8 cellular contexts compared by ENCODE assay signal in the genomic region with DNA sequence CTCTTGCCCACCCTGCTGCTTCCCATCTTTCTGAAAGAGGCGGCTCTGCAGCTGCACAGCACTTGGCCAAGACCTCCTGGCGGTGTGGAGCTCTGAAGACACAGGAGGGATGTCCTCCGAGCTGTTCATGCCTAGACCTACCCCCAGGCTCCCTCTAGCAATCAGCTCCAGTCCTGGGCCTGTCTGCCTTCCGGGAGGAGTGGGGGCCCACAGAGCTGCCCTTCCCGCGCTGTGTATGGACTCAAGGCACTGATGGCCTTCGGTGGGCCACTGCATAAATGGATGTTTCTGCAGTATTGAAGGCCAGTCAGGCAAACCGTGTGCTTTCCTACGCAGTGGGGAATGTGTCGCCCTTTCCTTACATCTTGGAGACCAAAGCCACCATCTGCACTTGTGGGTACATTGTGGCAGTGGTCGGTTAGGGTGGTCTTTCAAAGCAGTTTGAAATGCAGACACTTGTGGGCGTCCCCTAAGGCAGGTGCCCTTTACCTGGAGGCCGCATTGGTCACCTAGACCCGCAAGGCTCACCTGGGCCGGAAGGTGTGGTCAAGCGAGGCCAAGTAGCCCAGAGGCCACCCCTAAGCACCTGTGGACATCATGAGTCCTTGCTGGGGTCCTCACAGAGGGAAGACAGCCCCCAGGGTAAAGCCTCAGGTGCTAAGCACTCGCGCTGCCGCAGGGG. TPM values are rescaled to one million over a fixed set of nuclear protein-coding genes. Genes with fewer than 3 reads are reported as not detected.
DNase-seq lines count a peak whose midpoint lies in the region; ATAC-seq and TF ChIP-seq lines count a peak whose summit lies in the region.

No MANE protein-coding gene starts in this region.

- intact Hi-C loops in ascending aorta (cut with DNase I): loop anchor here (5.0 kb wide), 3 partner anchors 36 to 476 kb away; partner anchors contain the start of gene RSPH1
- intact Hi-C loops in lower leg skin (cut with DNase I; ENCODE audit: low total_unique reads): loop anchor here (10.0 kb wide), 1 partner anchor 791 kb away; no protein-coding TSS in a partner anchor

- H3K4me3 ChIP-seq in ascending aorta (peak overlapping the region; percentile 86 to 93), lower leg skin (ENCODE audit: low read depth, poor library complexity, severe bottlenecking) (peak overlapping the region; percentile 33)

- WGBS in lower leg skin, 2 donors: 60 to 69% methylated on average over 13 to 19 of the region's 19 CpGs

- no peaks in the 10 kb centered on the region for H3K27me3 ChIP-seq in ascending aorta

- DNase-seq in activated naive CD4-positive, alpha-beta T cell treated with anti-CD3 and anti-CD28 coated beads, Interleukin-2, amount 50 U/mL, for 16 hours: no peak
- DNase-seq in ascending aorta (ENCODE audit: low spot score in 2 of 2) (no peak), lower leg skin (ENCODE audit: low spot score in 2 of 2) (peak in 1 of 2 donors; percentile 22), type B pancreatic cell (ENCODE audit: extremely low spot score, unreplicated experiment) (no peak), NCI-H748 (lab: John Stamatoyannopoulos, UW; ENCODE audit: unreplicated experiment) (no peak), ACHN (no peak)

- H3K27me3 Mint-ChIP-seq in activated naive CD4-positive, alpha-beta T cell treated with anti-CD3 and anti-CD28 coated beads, Interleukin-2, amount 50 U/mL, for 24 hours: no peaks in the 10 kb centered on the region
- H3K27me3 Mint-ChIP-seq in type B pancreatic cell: no peaks in the 10 kb centered on the region

- no peaks in the 10 kb centered on the region for H3K9me3 Mint-ChIP-seq in activated naive CD4-positive, alpha-beta T cell treated with anti-CD3 and anti-CD28 coated beads, Interleukin-2, amount 50 U/mL, for 24 hours
- peaks cover 8% of the 10 kb centered on the region for H3K9me3 Mint-ChIP-seq in type B pancreatic cell

- peaks cover 1% of the 10 kb centered on the region for H3K36me3 Mint-ChIP-seq in activated naive CD4-positive, alpha-beta T cell treated with anti-CD3 and anti-CD28 coated beads, Interleukin-2, amount 50 U/mL, for 24 hours
- peaks cover 10% of the 10 kb centered on the region for H3K36me3 Mint-ChIP-seq in type B pancreatic cell

- no peak for ATAC-seq in HG03025 (IDR thresholded peaks at IDR 0.05; ENCODE audit: low FRiP score, unreplicated experiment)

- TF ChIP-seq CTCF in ascending aorta (IDR thresholded peaks at IDR 0.05) (no peak), lower leg skin (IDR thresholded peaks at IDR 0.05) (no peak), type B pancreatic cell (conservative IDR thresholded peaks at IDR 0.05) (no peak)

- H3K9me3 ChIP-seq in ascending aorta: no peaks in the 10 kb centered on the region

- in situ Hi-C loops in ACHN (cut with HindIII; ENCODE audit: low pct_ligation_motif_present, low pct_unique_long_range_greater_than_20kb, low sequenced_read_pairs): no loop called here

- peak overlapping the region; percentile 76 for H3K4me3 Mint-ChIP-seq in activated naive CD4-positive, alpha-beta T cell treated with anti-CD3 and anti-CD28 coated beads, Interleukin-2, amount 50 U/mL, for 24 hours
- peak overlapping the region; percentile 84 for H3K4me3 Mint-ChIP-seq in type B pancreatic cell

- H3K4me1 Mint-ChIP-seq in activated naive CD4-positive, alpha-beta T cell treated with anti-CD3 and anti-CD28 coated beads, Interleukin-2, amount 50 U/mL, for 24 hours: peaks cover 32% of the 10 kb centered on the region
- peaks cover 14% of the 10 kb centered on the region for H3K4me1 Mint-ChIP-seq in type B pancreatic cell (ENCODE audit: unreplicated experiment)

- no peak for TF ChIP-seq POLR2A in lower leg skin (IDR thresholded peaks at IDR 0.05)

- peaks cover 0 to 6% of the 10 kb centered on the region in 2 donors for H3K4me1 ChIP-seq in ascending aorta

- H3K36me3 ChIP-seq in ascending aorta: no peaks in the 10 kb centered on the region

- peak overlapping the region; percentile 77 to 83 for H3K27ac ChIP-seq in ascending aorta

- peak overlapping the region; percentile 84 for H3K27ac Mint-ChIP-seq in activated naive CD4-positive, alpha-beta T cell treated with anti-CD3 and anti-CD28 coated beads, Interleukin-2, amount 50 U/mL, for 24 hours
- H3K27ac Mint-ChIP-seq in type B pancreatic cell: peak overlapping the region; percentile 92

RNA-seq across cellular contexts. Expression of gene PKNOX1, which starts 0.9 kb away (rescaled TPM):
- total RNA-seq in ascending aorta (11.2 TPM), lower leg skin (10 to 100 TPM in 2 of 4 donors, 1 to 10 TPM in 2; 4.9 to 13.8 (median 8.8) TPM), type B pancreatic cell (ENCODE audit: low replicate concordance) (14.6 and 25.4 TPM in 2 replicates)

RNA-seq across cellular contexts. Expression of gene ERVH48-1, which starts 48.0 kb away (rescaled TPM):
- total RNA-seq in ascending aorta (not detected), lower leg skin (not detected), type B pancreatic cell (ENCODE audit: low replicate concordance) (1.8 TPM in 1 of 2 replicates, not detected in the other)
